ENCODE assay signal across 8 cellular contexts in genomic region chr12:1830981-1831930, GRCh38. TPM values are rescaled to one million over a fixed set of nuclear protein-coding genes. Genes with fewer than 3 reads are reported as not detected.
DNase-seq lines count a peak whose midpoint lies in the region; ATAC-seq, FAIRE-seq and TF ChIP-seq lines count a peak whose summit lies in the region.

No MANE protein-coding gene starts in this region.

- BruUV-seq in HepG2 (replicated peaks; lab: Mats Ljungman, UMichigan): no TSS peak

- DNase-seq in AG10803 (ENCODE audit: low read depth) (peak; percentile 40), bronchial epithelial cell (ENCODE audit: low read depth) (peak; percentile 55), HepG2 (ENCODE audit: low spot score) (peak; percentile 55), kidney glomerular epithelial cell (lab: John Stamatoyannopoulos, UW) (no peak)

- CTCF ChIA-PET in HepG2 (lab: Yijun Ruan, JAX; ENCODE audit: low intra/inter-chr PET ratio, low total read pairs): no interaction called here

- H3K4me2 ChIP-seq in HepG2 (ENCODE audit: low read depth, low read length): peak overlapping the region; percentile 48; the same call in 1 of the 2 replicates

- TF ChIP-seq POLR2A in HepG2 (IDR thresholded peaks at IDR 0.05; ENCODE audit: insufficient read depth in 1 of 2, low read depth in 2 of 2, low read length in 2 of 2): no peak

- no peaks in the 10 kb centered on the region for H4K20me1 ChIP-seq in HepG2 (ENCODE audit: insufficient read depth, low read length)

- in situ Hi-C loops in HepG2 (cut with HindIII; ENCODE audit: extremely low pct_ligation_motif_present, low pct_unique_long_range_greater_than_20kb): no loop called here

- no peaks in the 10 kb centered on the region for H3K79me2 ChIP-seq in HepG2 (ENCODE audit: insufficient read depth, low read length)

- TF ChIP-seq EP300 in HepG2 (IDR thresholded peaks at IDR 0.05; ENCODE audit: low read depth in 2 of 2, low read length in 2 of 2): no peak
- no peak for TF ChIP-seq EP300 in HepG2 (CRISPR knock-in tag; IDR thresholded peaks at IDR 0.05; ENCODE audit: borderline replicate concordance)

- H3K9me3 ChIP-seq in HUES64 (ENCODE audit: insufficient read depth, low read depth, low read length) (no peaks in the 10 kb centered on the region), HepG2 (ENCODE audit: low read length) (no peaks in the 10 kb centered on the region)

- H3K27me3 ChIP-seq in HUES64 (ENCODE audit: insufficient read depth, low read length): peaks cover 20% of the 10 kb centered on the region
- no peaks in the 10 kb centered on the region for H3K27me3 ChIP-seq in bronchial epithelial cell (ENCODE audit: control insufficient read depth, insufficient read depth, low read length)
- peaks cover 6 to 50% of the 10 kb centered on the region in 2 experiments; a peak in 4 of 5 replicates for H3K27me3 ChIP-seq in HepG2 (ENCODE audit: control insufficient read depth in 1 of 2, insufficient read depth in 2 of 2, low read length in 2 of 2)

- H3K4me1 ChIP-seq in HUES64 (ENCODE audit: insufficient read depth, low read length) (no peaks in the 10 kb centered on the region; the same call in 1 of the 2 replicates), HepG2 (ENCODE audit: insufficient read depth, low read length) (peaks cover 29% of the 10 kb centered on the region)

- H3K36me3 ChIP-seq in HUES64 (ENCODE audit: insufficient read depth, low read length): no peaks in the 10 kb centered on the region
- H3K36me3 ChIP-seq in bronchial epithelial cell (ENCODE audit: control insufficient read depth, insufficient read depth, low read length): no peaks in the 10 kb centered on the region
- no peaks in the 10 kb centered on the region for H3K36me3 ChIP-seq in HepG2 (replicated peaks in 1 of 2; ENCODE audit: control insufficient read depth in 1 of 2, insufficient read depth in 2 of 2, low read length in 2 of 2)

- H3K27ac ChIP-seq in HUES64 (ENCODE audit: low read depth, low read length) (no peak overlapping the region), HepG2 (ENCODE audit: extremely low read length, insufficient read depth, low read length) (no peak overlapping the region)

- ATAC-seq in HepG2 (peak; percentile 86), HG03095 (IDR thresholded peaks at IDR 0.05; ENCODE audit: unreplicated experiment) (no peak), HG03442 (IDR thresholded peaks at IDR 0.05; ENCODE audit: unreplicated experiment) (no peak)
- ATAC-seq in activated CD4-positive, CD25-positive, alpha-beta regulatory T cell treated with anti-CD3 and anti-CD28 coated beads, Interleukin-2, amount 50 U/mL, for 24 hours: no peak

- H3K9ac ChIP-seq in HUES64 (ENCODE audit: low read depth, low read length) (no peak overlapping the region), HepG2 (ENCODE audit: insufficient read depth, low read depth, low read length) (no peak overlapping the region)

- WGBS in HUES64: 26% methylated on average over 33 of the region's 34 CpGs
- WGBS in HepG2 (ENCODE audit: low lambda C conversion rate): 11% methylated on average over 10 of the region's 34 CpGs

- TF ChIP-seq CTCF in AG10803 (conservative IDR thresholded peaks at IDR 0.05; ENCODE audit: low read length): no peak
- TF ChIP-seq CTCF in bronchial epithelial cell (IDR thresholded peaks at IDR 0.05; ENCODE audit: insufficient read depth, low read length, severe bottlenecking): no peak
- no peak for TF ChIP-seq CTCF in HepG2 (CRISPR knock-in tag; IDR thresholded peaks at IDR 0.05)

- H3K4me3 ChIP-seq in AG10803 (ENCODE audit: low read length) (no peak overlapping the region), HUES64 (ENCODE audit: low read length) (peak overlapping the region; percentile 37), bronchial epithelial cell (ENCODE audit: low read depth, low read length) (no peak overlapping the region), HepG2 (replicated peaks in 1 of 3; ENCODE audit: insufficient read depth in 1 of 3, low read depth in 2 of 3, low read length in 3 of 3) (no peak overlapping the region)

- FAIRE-seq in bronchial epithelial cell (lab: Jason Lieb, UNC) (no peak), HepG2 (lab: Jason Lieb, UNC) (peak; percentile 57)

- no peak overlapping the region for H2AFZ ChIP-seq in HepG2 (ENCODE audit: low read length)

- POLR2A ChIA-PET in HepG2 (lab: Yijun Ruan, JAX): no interaction called here

- intact Hi-C loops in HepG2 (cut with micrococcal nuclease; ENCODE audit: unreplicated experiment): no loop called here

- TF ChIP-seq RAD21 in HepG2 (CRISPR knock-in tag; IDR thresholded peaks at IDR 0.05): 0 out of 2 replicates have a peak, but pooled peaks have one; percentile 18

TF ChIP-seq in HepG2, 621 proteins besides CTCF, POLR2A, EP300 and RAD21 (continues in another document):
- TF ChIP-seq ERF (CRISPR knock-in tag; IDR thresholded peaks at IDR 0.05): peak; percentile 94
- peak; percentile 96; the same call in 1 of the 2 replicates for TF ChIP-seq ZBTB44 (CRISPR knock-in tag; IDR thresholded peaks at IDR 0.05)
- peak; percentile 99 for TF ChIP-seq MIER2 (CRISPR knock-in tag; IDR thresholded peaks at IDR 0.05)
- TF ChIP-seq ZNF30 (CRISPR knock-in tag; IDR thresholded peaks at IDR 0.05): no peak
- peak; percentile 58; the same call in 1 of the 2 replicates for TF ChIP-seq RFXAP (CRISPR knock-in tag; IDR thresholded peaks at IDR 0.05; ENCODE audit: borderline replicate concordance)
- no peak for TF ChIP-seq PCBP1 (IDR thresholded peaks at IDR 0.05; ENCODE audit: borderline replicate concordance, low read depth, low read length)
- peak; percentile 78; the same call in 1 of the 2 replicates for TF ChIP-seq ZNF615 (CRISPR knock-in tag; IDR thresholded peaks at IDR 0.05; ENCODE audit: borderline replicate concordance)
- peak; percentile 61 for TF ChIP-seq ZNF18 (CRISPR knock-in tag; IDR thresholded peaks at IDR 0.05; ENCODE audit: insufficient replicate concordance)
- no peak for TF ChIP-seq RCOR2 (CRISPR knock-in tag; IDR thresholded peaks at IDR 0.05)
- 0 out of 2 replicates have a peak, but pooled peaks have one; percentile 37 for TF ChIP-seq ZNF256 (CRISPR knock-in tag; conservative IDR thresholded peaks at IDR 0.05)
- TF ChIP-seq ZNF264 (CRISPR knock-in tag; IDR thresholded peaks at IDR 0.05): peak; percentile 79; the same call in 1 of the 2 replicates
- TF ChIP-seq KDM5A (IDR thresholded peaks at IDR 0.05; ENCODE audit: borderline replicate concordance, low read length): no peak
- peak; percentile 76; the same call in 1 of the 2 replicates for TF ChIP-seq CAMTA2 (CRISPR knock-in tag; IDR thresholded peaks at IDR 0.05; ENCODE audit: borderline replicate concordance)
- peak; percentile 93; the same call in 1 of the 2 replicates for TF ChIP-seq ZNF430 (CRISPR knock-in tag; IDR thresholded peaks at IDR 0.05)
- TF ChIP-seq ZNF44 (CRISPR knock-in tag; IDR thresholded peaks at IDR 0.05): no peak

RNA-seq across cellular contexts. Expression of gene LRTM2, which starts 10.9 kb away (rescaled TPM):
- polyA plus RNA-seq in HUES64 (2013, experiment 1 of 2): not detected
- not detected for polyA plus RNA-seq in HUES64 (2013, experiment 2 of 2)
- total RNA-seq in bronchial epithelial cell (not detected in 2 replicates), HepG2 (2016; rRNA removed; fragmentation: Illumina TruSeq; extraction: Trizol) (not detected in 2 replicates)
- total RNA-seq in HepG2 (2016; cell fraction: cytosol; rRNA removed; fragmentation: Illumina TruSeq; extraction: Trizol; ENCODE audit: low read depth): not detected in 2 replicates
- not detected in 2 replicates for total RNA-seq in HepG2 (2016; cell fraction: insoluble cytoplasmic fraction; rRNA removed; fragmentation: Illumina TruSeq; extraction: Trizol)
- not detected in 2 replicates for total RNA-seq in HepG2 (2016; cell fraction: membrane; rRNA removed; fragmentation: Illumina TruSeq; extraction: Trizol)
- not detected in 2 replicates for total RNA-seq in HepG2 (2016; cell fraction: nucleus; rRNA removed; fragmentation: Illumina TruSeq; extraction: Trizol)
- polyA plus RNA-seq in HepG2 (2011; rRNA removed): 0.09 and 0.17 TPM in 2 replicates
- polyA plus RNA-seq in HepG2 (2011; cell fraction: cytosol; rRNA removed): 0.09 TPM in 2 replicates
- 0.39 and 0.76 TPM in 2 replicates for polyA plus RNA-seq in HepG2 (2011; cell fraction: nucleus; rRNA removed)
- polyA plus RNA-seq in HepG2 (2012): 0.16 and 0.17 TPM in 2 replicates
- polyA plus RNA-seq in HepG2 (2016; cell fraction: cytosol; fragmentation: Illumina TruSeq; extraction: Trizol; ENCODE audit: low read depth): not detected in 2 replicates
- not detected in 2 replicates for polyA plus RNA-seq in HepG2 (2016; cell fraction: insoluble cytoplasmic fraction; fragmentation: Illumina TruSeq; extraction: Trizol; ENCODE audit: low read depth)
- polyA plus RNA-seq in HepG2 (2016; cell fraction: membrane; fragmentation: Illumina TruSeq; extraction: Trizol; ENCODE audit: low read depth): not detected in 2 replicates
- polyA plus RNA-seq in HepG2 (2016; cell fraction: nucleus; fragmentation: Illumina TruSeq; extraction: Trizol; ENCODE audit: insufficient read depth, low read depth): not detected in 2 replicates
- 0.40 TPM in 1 of 2 replicates, not detected in the other for polyA minus RNA-seq in HepG2 (2011; rRNA and poly(A)+ RNA removed; ENCODE audit: low replicate concordance)
- polyA minus RNA-seq in HepG2 (2011; cell fraction: cytosol; rRNA and poly(A)+ RNA removed): not detected in 2 replicates
- polyA minus RNA-seq in HepG2 (2011; cell fraction: nucleus; rRNA and poly(A)+ RNA removed): not detected in 2 replicates
